ENCODE assay signal across 8 cellular contexts in genomic region chrX:71181910-71182799, GRCh38. TPM values are rescaled to one million over a fixed set of nuclear protein-coding genes. Genes with fewer than 3 reads are reported as not detected.
DNase-seq lines count a peak whose midpoint lies in the region; ATAC-seq and TF ChIP-seq lines count a peak whose summit lies in the region.

No MANE protein-coding gene starts in this region.

- no peaks in the 10 kb centered on the region for H3K27me3 Mint-ChIP-seq in central memory CD8-positive, alpha-beta T cell

- peak overlapping the region; percentile 86 for H3K4me3 Mint-ChIP-seq in central memory CD8-positive, alpha-beta T cell

- intact Hi-C loops in spleen (cut with DNase I; ENCODE audit: low total_unique reads) = no loop called here

- H3K36me3 ChIP-seq in ACC112 (ENCODE audit: insufficient read depth, low read length) (no peaks in the 10 kb centered on the region), spleen (peaks cover 0 to 5% (median 0%) of the 10 kb centered on the region in 6 donors)

- H3K36me3 Mint-ChIP-seq in central memory CD8-positive, alpha-beta T cell (ENCODE audit: insufficient read depth) = peaks cover 15% of the 10 kb centered on the region

- TF ChIP-seq CTCF in spleen (IDR thresholded peaks at IDR 0.05 in 8 of 11, conservative IDR thresholded peaks at IDR 0.05 in 3 of 11) = no peak

- H3K79me2 ChIP-seq in ACC112 (ENCODE audit: control insufficient read depth, insufficient read depth, low read length, unreplicated experiment) = no peaks in the 10 kb centered on the region

- H3K4me3 ChIP-seq in ACC112 (ENCODE audit: low read depth, low read length) = peak overlapping the region; percentile 82
- peak overlapping the region; percentile 25 to 71 (median 36) for H3K4me3 ChIP-seq in spleen

- H3K27ac Mint-ChIP-seq in central memory CD8-positive, alpha-beta T cell (ENCODE audit: low read depth) = peak overlapping the region; percentile 91

- ATAC-seq in GM18868 (IDR thresholded peaks at IDR 0.05; ENCODE audit: unreplicated experiment) (peak; percentile 89), HG03103 (IDR thresholded peaks at IDR 0.05; ENCODE audit: low read depth, unreplicated experiment) (peak; percentile 91)
- ATAC-seq in central memory CD8-positive, alpha-beta T cell (replicated peaks; ENCODE audit: extremely low read depth, poor library complexity, severe bottlenecking) = peak; percentile 93

- TF ChIP-seq POLR2A in spleen (IDR thresholded peaks at IDR 0.05) = peak in 2 of 3 donors; percentile 36 to 81

- H3K27me3 ChIP-seq in ACC112 (ENCODE audit: insufficient read depth, low read length) (no peaks in the 10 kb centered on the region), spleen (replicated peaks in 1 of 7) (no peaks in the 10 kb centered on the region)

- H3K9me3 ChIP-seq in spleen = no peaks in the 10 kb centered on the region

- H3K4me1 ChIP-seq in ACC112 (ENCODE audit: control insufficient read depth, insufficient read depth, low read length, unreplicated experiment) (peaks cover 9% of the 10 kb centered on the region), spleen (peaks cover 0 to 26% (median 12%) of the 10 kb centered on the region in 6 donors)

- DNase-seq in NCI-H2196 (lab: John Stamatoyannopoulos, UW; ENCODE audit: unreplicated experiment) (peak; percentile 88), iris pigment epithelial cell (ENCODE audit: low read depth) (peak; percentile 96), spleen (peak; percentile 92)
- DNase-seq in activated CD4-positive, CD25-positive, alpha-beta regulatory T cell treated with anti-CD3 and anti-CD28 coated beads, Interleukin-2, amount 50 U/mL, for 16 hours (ENCODE audit: low read depth, low spot score) = peak; percentile 63
- DNase-seq in central memory CD8-positive, alpha-beta T cell (ENCODE audit: low spot score in 2 of 2) = peak; percentile 45 to 70

- H2AFZ ChIP-seq in ACC112 (ENCODE audit: low read length, unreplicated experiment) = peak overlapping the region; percentile 81

- WGBS in spleen, 5 donors = 1 to 40% (median 4%) methylated on average over 32 to 42 of the region's 42 CpGs

- H3K9me3 Mint-ChIP-seq in central memory CD8-positive, alpha-beta T cell = no peaks in the 10 kb centered on the region

- peaks cover 4% of the 10 kb centered on the region for H3K4me1 Mint-ChIP-seq in central memory CD8-positive, alpha-beta T cell

- peak overlapping the region; percentile 89 for H3K27ac ChIP-seq in ACC112 (ENCODE audit: low read depth, low read length)
- H3K27ac ChIP-seq in spleen = peak overlapping the region; percentile 75 to 94 (median 91)

RNA-seq across cellular contexts. Expression of gene NLGN3, which starts 37.5 kb away (rescaled TPM):
- total RNA-seq in spleen = 1 to 10 TPM in 4 of 7 donors, under 1 TPM in 3; 0.66 to 2.5 (median 1.2) TPM
- polyA plus RNA-seq in spleen = under 1 TPM; 0.14 to 0.58 (median 0.48) TPM

RNA-seq across cellular contexts. Expression of gene GJB1, which starts 40.9 kb away (rescaled TPM):
- total RNA-seq in spleen = not detected
- not detected for polyA plus RNA-seq in spleen

Comparison
In these comparisons a context has a peak if more than half of its experiments do, and no peak if none do; other contexts are left out.
1. Peak in every context shown above with its lines: DNase-seq, ATAC-seq, H3K4me3 ChIP-seq and H3K27ac ChIP-seq.